ENCODE assay signal across 25 cellular contexts in the genomic region with DNA sequence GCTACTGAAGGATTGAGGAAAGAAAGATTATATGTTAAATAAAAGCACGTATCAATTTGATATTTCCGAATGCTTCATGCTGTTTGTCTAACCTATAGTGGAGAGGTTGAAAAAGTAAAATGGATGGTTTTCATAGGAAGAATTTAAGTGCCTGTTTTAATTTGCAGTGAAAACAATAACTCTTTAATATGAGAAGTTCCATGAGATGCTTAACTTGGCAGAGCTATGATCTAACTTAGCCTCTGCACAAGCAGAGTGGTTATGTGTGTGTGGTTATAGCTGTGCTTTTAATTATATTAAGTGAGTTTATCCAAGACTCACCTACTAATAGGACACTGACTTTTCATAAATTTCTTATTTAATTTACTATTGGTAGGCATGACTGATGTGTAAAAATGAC. TPM values are rescaled to one million over a fixed set of nuclear protein-coding genes. Genes with fewer than 3 reads are reported as not detected.
DNase-seq lines count a peak whose midpoint lies in the region; ATAC-seq, FAIRE-seq and TF ChIP-seq lines count a peak whose summit lies in the region.
"Had no signal": no experiment of that assay in that cellular context is flagged by ENCODE, and none has a peak within 500 bp of the region (broad histone marks: within the 10 kb centered on the region; RNA-seq: fewer than 3 reads in every experiment).

No MANE protein-coding gene starts in this region.

- peaks cover 5% of the 10 kb centered on the region for H3K27me3 Mint-ChIP-seq in HFFc6 (ENCODE audit: insufficient read depth)
- H3K27me3 Mint-ChIP-seq in activated T-cell treated with anti-CD3 and anti-CD28 coated beads, Interleukin-2, amount 50 U/mL, for 72 hours (ENCODE audit: low read depth) = no peaks in the 10 kb centered on the region
- H3K27me3 Mint-ChIP-seq: activated CD4-positive, alpha-beta T cell treated with anti-CD3 and anti-CD28 coated beads, Interleukin-2, amount 10 ng/mL, durations not matched to agents 24 days and 14 days; IgD-negative memory B cell; natural killer cell treated with Interleukin-12 subunit alpha and Interleukin-12 subunit beta and Interleukin-15 and Interleukin-18, amount 100 ng/mL, for 72 hours had no signal

- peak overlapping the region; percentile 33; the same call in 1 of the 2 replicates for H3K27ac Mint-ChIP-seq in HFFc6
- H3K27ac Mint-ChIP-seq in activated T-cell treated with anti-CD3 and anti-CD28 coated beads, Interleukin-2, amount 50 U/mL, for 72 hours = no peak overlapping the region
- H3K27ac Mint-ChIP-seq: activated CD4-positive, alpha-beta T cell treated with anti-CD3 and anti-CD28 coated beads, Interleukin-2, amount 10 ng/mL, durations not matched to agents 24 days and 14 days; IgD-negative memory B cell; natural killer cell treated with Interleukin-12 subunit alpha and Interleukin-12 subunit beta and Interleukin-15 and Interleukin-18, amount 100 ng/mL, for 72 hours; stimulated activated effector memory CD8-positive, alpha-beta T cell treated with anti-CD3 and anti-CD28 coated beads, Interleukin-12 subunit alpha, Interleukin-12 subunit beta, amount 100 ng/mL, for 72 hours had no signal

- no peaks in the 10 kb centered on the region for H3K9me3 Mint-ChIP-seq in HFFc6
- no peaks in the 10 kb centered on the region for H3K9me3 Mint-ChIP-seq in activated T-cell treated with anti-CD3 and anti-CD28 coated beads, Interleukin-2, amount 50 U/mL, for 72 hours
- H3K9me3 Mint-ChIP-seq: activated CD4-positive, alpha-beta T cell treated with anti-CD3 and anti-CD28 coated beads, Interleukin-2, amount 10 ng/mL, durations not matched to agents 24 days and 14 days; activated T-cell treated with anti-CD3 and anti-CD28 coated beads, Interleukin-2, amount 50 U/mL, for 4 hours; GM23338; IgD-negative memory B cell; natural killer cell treated with Interleukin-12 subunit alpha and Interleukin-12 subunit beta and Interleukin-15 and Interleukin-18, amount 100 ng/mL, for 72 hours; stimulated activated effector memory CD8-positive, alpha-beta T cell treated with anti-CD3 and anti-CD28 coated beads, Interleukin-12 subunit alpha, Interleukin-12 subunit beta, amount 100 ng/mL, for 72 hours had no signal

- H3K4me3 ChIP-seq in skin epidermis = no peak overlapping the region
- H3K4me3 ChIP-seq: body of pancreas, GM12878, GM23338, right atrium auricular region had no signal

- H3K27ac ChIP-seq in epithelial cell of prostate (peak overlapping the region; percentile 11), skin epidermis (peak overlapping the region in 14 of 21 experiments; percentile 39 to 87 (median 72))

- in situ Hi-C loops in G401 (cut with HindIII; ENCODE audit: low sequenced_read_pairs) = no loop called here

- peak; percentile 10 for FAIRE-seq in RCC 7860 (lab: Jason Lieb, UNC)
- FAIRE-seq: GM12878, kidney, urothelium cell line had no signal

- no peak for TF ChIP-seq CTCF in HFFc6 (IDR thresholded peaks at IDR 0.05)

- ATAC-seq in activated T-cell treated with anti-CD3 and anti-CD28 coated beads, Interleukin-2, amount 50 U/mL, for 72 hours (replicated peaks in 1 of 2) = no peak
- ATAC-seq: activated T-cell treated with anti-CD3 and anti-CD28 coated beads, Interleukin-2, amount 50 U/mL, for 4 hours; natural killer cell treated with Interleukin-12 subunit alpha and Interleukin-12 subunit beta and Interleukin-15 and Interleukin-18, amount 100 ng/mL, for 72 hours; stimulated activated effector memory CD8-positive, alpha-beta T cell treated with anti-CD3 and anti-CD28 coated beads, Interleukin-12 subunit alpha, Interleukin-12 subunit beta, amount 100 ng/mL, for 72 hours had no signal

- H3K4me1 Mint-ChIP-seq in HFFc6 (ENCODE audit: low read depth) = peaks cover 37% of the 10 kb centered on the region
- peaks cover 19% of the 10 kb centered on the region for H3K4me1 Mint-ChIP-seq in activated T-cell treated with anti-CD3 and anti-CD28 coated beads, Interleukin-2, amount 50 U/mL, for 72 hours (ENCODE audit: low read depth)
- H3K4me1 Mint-ChIP-seq: IgD-negative memory B cell had no signal

- DNase-seq in HFFc6 = no peak
- no peak for DNase-seq in RCC 7860 (ENCODE audit: low spot score)
- DNase-seq in epithelial cell of prostate (ENCODE audit: low read depth, low spot score) = no peak
- no peak for DNase-seq in activated T-cell treated with anti-CD3 and anti-CD28 coated beads, Interleukin-2, amount 50 U/mL, for 72 hours
- DNase-seq in G401 (ENCODE audit: low spot score) = no peak
- no peak for DNase-seq in superior temporal gyrus (ENCODE audit: extremely low spot score)
- DNase-seq: activated CD4-positive, alpha-beta T cell treated with anti-CD3 and anti-CD28 coated beads, Interleukin-2, amount 10 ng/mL, durations not matched to agents 24 days and 14 days; activated T-cell treated with anti-CD3 and anti-CD28 coated beads, Interleukin-2, amount 50 U/mL, for 4 hours; body of pancreas; cerebellar nuclear complex; NCI-H1930; NCI-H748 treated with DMSO at 0.1 percent for 48 hours; stimulated activated CD4-positive, alpha-beta T cell treated with anti-CD3 and anti-CD28 coated beads, Interleukin-12 subunit alpha, Interleukin-12 subunit beta, amount 100 ng/mL, for 4 hours; stimulated activated CD4-positive, alpha-beta T cell treated with anti-CD3 and anti-CD28 coated beads, Interleukin-4, amount 100 ng/mL, for 24 hours; SW 1271; T-helper 9 cell had no signal

- peaks cover 7% of the 10 kb centered on the region; the same call in 1 of the 2 replicates for H3K36me3 Mint-ChIP-seq in HFFc6 (ENCODE audit: low read depth)
- H3K36me3 Mint-ChIP-seq in activated T-cell treated with anti-CD3 and anti-CD28 coated beads, Interleukin-2, amount 50 U/mL, for 72 hours (ENCODE audit: insufficient read depth in 2 of 2) = peaks cover 0 to 2% of the 10 kb centered on the region in 2 donors
- H3K36me3 Mint-ChIP-seq: natural killer cell treated with Interleukin-12 subunit alpha and Interleukin-12 subunit beta and Interleukin-15 and Interleukin-18, amount 100 ng/mL, for 72 hours; stimulated activated effector memory CD8-positive, alpha-beta T cell treated with anti-CD3 and anti-CD28 coated beads, Interleukin-12 subunit alpha, Interleukin-12 subunit beta, amount 100 ng/mL, for 72 hours had no signal

- H3K4me3 Mint-ChIP-seq in HFFc6 = no peak overlapping the region
- no peak overlapping the region for H3K4me3 Mint-ChIP-seq in activated T-cell treated with anti-CD3 and anti-CD28 coated beads, Interleukin-2, amount 50 U/mL, for 72 hours
- H3K4me3 Mint-ChIP-seq: activated CD4-positive, alpha-beta T cell treated with anti-CD3 and anti-CD28 coated beads, Interleukin-2, amount 10 ng/mL, durations not matched to agents 24 days and 14 days; activated T-cell treated with anti-CD3 and anti-CD28 coated beads, Interleukin-2, amount 50 U/mL, for 4 hours; GM23338; IgD-negative memory B cell; natural killer cell treated with Interleukin-12 subunit alpha and Interleukin-12 subunit beta and Interleukin-15 and Interleukin-18, amount 100 ng/mL, for 72 hours; stimulated activated effector memory CD8-positive, alpha-beta T cell treated with anti-CD3 and anti-CD28 coated beads, Interleukin-12 subunit alpha, Interleukin-12 subunit beta, amount 100 ng/mL, for 72 hours had no signal

RNA-seq across cellular contexts. Expression of gene AOPEP, which starts 57.4 kb away (rescaled TPM):
- 10 to 100 TPM; 32.2 to 46.6 (median 36.3) TPM for total RNA-seq in HFFc6 (2021; fragmentation: NEBNext Ultra II Directional; extraction: Animal tissue kit (Norgen Biotek cat#: 25700))
- total RNA-seq in activated T-cell treated with anti-CD3 and anti-CD28 coated beads, Interleukin-2, amount 50 U/mL, for 72 hours = 10 to 100 TPM in 1 of 2 donors, 1 to 10 TPM in 1; 9.0 to 13.2 TPM
- total RNA-seq in G401 (2014; rRNA removed; shearing (Covaris generic)) = 23.8 and 58.1 TPM in 2 replicates
